9 cellular contexts compared by ENCODE assay signal in genomic region chr15:78315686-78316085, GRCh38. TPM values are rescaled to one million over a fixed set of nuclear protein-coding genes. Genes with fewer than 3 reads are reported as not detected.
DNase-seq lines count a peak whose midpoint lies in the region; ATAC-seq and TF ChIP-seq lines count a peak whose summit lies in the region.
"Had no signal": no experiment of that assay in that cellular context is flagged by ENCODE, and none has a peak within 500 bp of the region (broad histone marks: within the 10 kb centered on the region; RNA-seq: fewer than 3 reads in every experiment).

No MANE protein-coding gene starts in this region.

- no peaks in the 10 kb centered on the region for H3K79me1 ChIP-seq in mesenchymal stem cell (replicated peaks; ENCODE audit: low read length, poor library complexity, severe bottlenecking)

- no peak for ATAC-seq in HG03521 (IDR thresholded peaks at IDR 0.05; ENCODE audit: unreplicated experiment)

- no peak overlapping the region for H3K4me3 ChIP-seq in cardiac fibroblast (replicated peaks in 1 of 2; ENCODE audit: low read depth in 2 of 2, low read length in 2 of 2)
- H3K4me3 ChIP-seq in neural progenitor cell, result no peak overlapping the region
- H3K4me3 ChIP-seq in mesenchymal stem cell (ENCODE audit: insufficient read depth in 1 of 2, low read depth in 1 of 2, low read length in 2 of 2), result no peak overlapping the region

- no peak overlapping the region for H3K4ac ChIP-seq in mesenchymal stem cell (ENCODE audit: low read depth in 1 of 2, low read length in 2 of 2)

- peak overlapping the region; percentile 78 for H3K27ac ChIP-seq in neural progenitor cell
- H3K27ac ChIP-seq in mesenchymal stem cell (ENCODE audit: low read length, poor library complexity, severe bottlenecking), result no peak overlapping the region

- TF ChIP-seq CTCF in GM12872 (IDR thresholded peaks at IDR 0.05; ENCODE audit: insufficient read depth, low read depth, low read length), result peak; percentile 48; the same call in 2 of the 3 replicates
- peak; percentile 29 for TF ChIP-seq CTCF in cardiac fibroblast (IDR thresholded peaks at IDR 0.05; ENCODE audit: low read depth, low read length)
- TF ChIP-seq CTCF in neural progenitor cell (IDR thresholded peaks at IDR 0.05), result peak; percentile 56

- H3K9ac ChIP-seq in neural progenitor cell (no peak overlapping the region), mesenchymal stem cell (ENCODE audit: low read length) (no peak overlapping the region)

- H2BK12ac ChIP-seq in mesenchymal stem cell (ENCODE audit: low read length in 2 of 2), result no peak overlapping the region

- no peaks in the 10 kb centered on the region for H4K20me1 ChIP-seq in neural progenitor cell (ENCODE audit: low read depth)

- no peak overlapping the region for H3K18ac ChIP-seq in mesenchymal stem cell (ENCODE audit: low read depth in 1 of 2, low read length in 2 of 2)

- peak; percentile 58 for DNase-seq in NCI-H1092 (lab: John Stamatoyannopoulos, UW)
- peak in 1 of 2 donors; percentile 6 for DNase-seq in cardiac fibroblast (ENCODE audit: low read depth in 2 of 2)
- peak; percentile 83 for DNase-seq in neural progenitor cell (ENCODE audit: low spot score)
- no peak for DNase-seq in mesenchymal stem cell
- no peak for DNase-seq in stimulated activated CD8-positive, alpha-beta memory T cell treated with anti-CD3 and anti-CD28 coated beads, Interleukin-4, amount 100 ng/mL, for 48 hours
- no peak for DNase-seq in activated CD4-positive, alpha-beta T cell treated with anti-CD3 and anti-CD28 coated beads for 4 hours

- H3K36me3 Mint-ChIP-seq in neural progenitor cell, result no peaks in the 10 kb centered on the region

- H3K4me1 ChIP-seq in neural progenitor cell, result peaks cover 44% of the 10 kb centered on the region
- peaks cover 3% of the 10 kb centered on the region for H3K4me1 ChIP-seq in mesenchymal stem cell (ENCODE audit: control insufficient read depth, insufficient read depth, low read depth, low read length)

- H3K27me3 ChIP-seq in neural progenitor cell (no peaks in the 10 kb centered on the region), mesenchymal stem cell (ENCODE audit: control insufficient read depth in 1 of 2, insufficient read depth in 1 of 2, low read length in 2 of 2) (peaks cover 0 to 40% of the 10 kb centered on the region in 2 experiments)

- WGBS in mesenchymal stem cell, result 68% methylated on average over 4 of the region's 4 CpGs

- no peaks in the 10 kb centered on the region for H3K9me3 Mint-ChIP-seq in neural progenitor cell

- H3K4me2 ChIP-seq in neural progenitor cell (peak overlapping the region; percentile 1), mesenchymal stem cell (ENCODE audit: low read length, poor library complexity, severe bottlenecking) (no peak overlapping the region)

- H2BK15ac ChIP-seq in mesenchymal stem cell (ENCODE audit: low read depth, poor library complexity, severe bottlenecking), result no peak overlapping the region

- peaks cover 58% of the 10 kb centered on the region for H3K4me1 Mint-ChIP-seq in neural progenitor cell

- no peak overlapping the region for H2AFZ ChIP-seq in neural progenitor cell (replicated peaks)
- no peak overlapping the region for H2AFZ ChIP-seq in mesenchymal stem cell (ENCODE audit: low read depth, low read length)

- H2AK5ac ChIP-seq in mesenchymal stem cell (ENCODE audit: low read length, severe bottlenecking), result no peak overlapping the region

- no peak overlapping the region for H4K8ac ChIP-seq in mesenchymal stem cell (ENCODE audit: low read length)

- H3K9me3 ChIP-seq in neural progenitor cell (ENCODE audit: low read depth), result no peaks in the 10 kb centered on the region
- no peaks in the 10 kb centered on the region for H3K9me3 ChIP-seq in mesenchymal stem cell (ENCODE audit: control insufficient read depth, low read length)

- H4K91ac ChIP-seq in mesenchymal stem cell (ENCODE audit: low read length), result no peak overlapping the region

- no peaks in the 10 kb centered on the region for H3K79me2 ChIP-seq in neural progenitor cell (ENCODE audit: low read depth)

- H3K36me3 ChIP-seq in neural progenitor cell, result no peaks in the 10 kb centered on the region
- H3K36me3 ChIP-seq in mesenchymal stem cell (ENCODE audit: control insufficient read depth in 1 of 2, insufficient read depth in 2 of 2, low read depth in 1 of 2, low read length in 2 of 2), result no peaks in the 10 kb centered on the region

- H3F3A ChIP-seq in neural progenitor cell (ENCODE audit: low read depth), result peaks cover 24% of the 10 kb centered on the region

- no peak overlapping the region for H3K14ac ChIP-seq in mesenchymal stem cell (ENCODE audit: low read length in 2 of 2)

- no peak overlapping the region for H2BK5ac ChIP-seq in mesenchymal stem cell (ENCODE audit: low read depth, low read length, poor library complexity, severe bottlenecking)

- no peak overlapping the region for H2BK120ac ChIP-seq in mesenchymal stem cell (ENCODE audit: low read depth, low read length)

- H3K27me3 Mint-ChIP-seq in neural progenitor cell (ENCODE audit: insufficient read depth, low read depth), result peaks cover 11% of the 10 kb centered on the region

- H3K23ac ChIP-seq in mesenchymal stem cell (ENCODE audit: low read length in 2 of 2), result no peak overlapping the region

- H3K27ac Mint-ChIP-seq in neural progenitor cell, result peak overlapping the region; percentile 99

- H3K4me3 Mint-ChIP-seq in neural progenitor cell, result no peak overlapping the region

RNA-seq across cellular contexts. Expression of gene SKIC8, which starts 16.3 kb away (rescaled TPM):
- total RNA-seq in neural progenitor cell (ENCODE audit: low replicate concordance), result 76.0 and 78.4 TPM in 2 replicates
- polyA plus RNA-seq in mesenchymal stem cell (2013, experiment 1 of 2), result 29.0 TPM
- 29.2 TPM for polyA plus RNA-seq in mesenchymal stem cell (2013, experiment 2 of 2)

RNA-seq across cellular contexts. Expression of gene CRABP1, which starts 24.5 kb away (rescaled TPM):
- 320 and 454 TPM in 2 replicates for total RNA-seq in neural progenitor cell (ENCODE audit: low replicate concordance)
- not detected for polyA plus RNA-seq in mesenchymal stem cell (2013, experiment 1 of 2)
- polyA plus RNA-seq in mesenchymal stem cell (2013, experiment 2 of 2), result not detected
- polyA plus RNA-seq: aorta had no signal

RNA-seq across cellular contexts. Expression of gene DNAJA4, which starts 51.3 kb away (rescaled TPM):
- total RNA-seq in neural progenitor cell (ENCODE audit: low replicate concordance), result 0.12 TPM in 1 of 2 replicates, not detected in the other
- polyA plus RNA-seq in mesenchymal stem cell (2013, experiment 1 of 2), result 0.12 TPM
- 0.05 TPM for polyA plus RNA-seq in mesenchymal stem cell (2013, experiment 2 of 2)

Comparison
In these comparisons a context has a peak if more than half of its experiments do, and no peak if none do; other contexts are left out.
1. DNase-seq: peak in NCI-H1092 (single experiment) and neural progenitor cell (single experiment); none in mesenchymal stem cell (single experiment), stimulated activated CD8-positive, alpha-beta memory T cell treated with anti-CD3 and anti-CD28 coated beads, Interleukin-4, amount 100 ng/mL, for 48 hours (single experiment) and activated CD4-positive, alpha-beta T cell treated with anti-CD3 and anti-CD28 coated beads for 4 hours (0 of 2).
2. Peak in every context shown above with its lines, with median percentiles within 50 percentile points of each other: CTCF ChIP-seq.